Comparison of ENCODE assay signal across 1 cellular context in the genomic region with DNA sequence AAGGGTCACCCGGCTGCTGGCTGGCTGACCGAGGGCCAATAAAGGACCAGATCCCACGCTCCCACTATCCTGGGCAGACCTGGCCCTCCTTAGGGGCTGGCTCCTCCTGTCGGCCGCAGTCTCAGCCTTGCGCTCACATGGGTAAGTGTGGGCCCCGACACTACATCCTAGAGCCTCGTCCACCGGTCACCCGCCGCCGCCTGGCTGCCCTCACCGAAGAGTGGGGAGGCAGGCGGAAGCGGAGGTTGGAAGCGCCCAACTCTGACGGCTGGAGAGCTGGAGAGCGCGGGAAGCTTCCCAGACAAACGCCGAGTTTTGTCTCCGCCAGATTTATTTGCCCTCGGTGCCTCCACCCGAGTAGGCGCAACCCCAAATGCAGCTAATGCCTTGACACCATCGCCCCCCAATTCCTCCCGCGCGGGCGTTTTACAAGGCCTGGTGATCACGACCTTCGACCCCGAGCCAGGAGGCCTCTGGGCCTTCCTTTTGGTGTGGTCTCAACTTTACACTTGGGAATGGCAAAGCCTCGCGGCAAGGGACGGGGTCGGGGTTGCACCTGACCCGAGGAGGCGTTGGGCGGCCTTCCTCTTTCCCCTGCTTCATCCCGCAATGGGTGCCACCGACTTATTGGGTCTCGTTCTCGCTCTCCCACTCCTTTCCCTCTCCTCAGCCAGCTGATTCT.
TF ChIP-seq lines count a peak whose summit lies in the region.

No MANE protein-coding gene starts in this region.

TF ChIP-seq in neural cell, 6 proteins besides CTCF, POLR2A, EP300 and RAD21 (continued from another document):
- TF ChIP-seq, protein P1, sequence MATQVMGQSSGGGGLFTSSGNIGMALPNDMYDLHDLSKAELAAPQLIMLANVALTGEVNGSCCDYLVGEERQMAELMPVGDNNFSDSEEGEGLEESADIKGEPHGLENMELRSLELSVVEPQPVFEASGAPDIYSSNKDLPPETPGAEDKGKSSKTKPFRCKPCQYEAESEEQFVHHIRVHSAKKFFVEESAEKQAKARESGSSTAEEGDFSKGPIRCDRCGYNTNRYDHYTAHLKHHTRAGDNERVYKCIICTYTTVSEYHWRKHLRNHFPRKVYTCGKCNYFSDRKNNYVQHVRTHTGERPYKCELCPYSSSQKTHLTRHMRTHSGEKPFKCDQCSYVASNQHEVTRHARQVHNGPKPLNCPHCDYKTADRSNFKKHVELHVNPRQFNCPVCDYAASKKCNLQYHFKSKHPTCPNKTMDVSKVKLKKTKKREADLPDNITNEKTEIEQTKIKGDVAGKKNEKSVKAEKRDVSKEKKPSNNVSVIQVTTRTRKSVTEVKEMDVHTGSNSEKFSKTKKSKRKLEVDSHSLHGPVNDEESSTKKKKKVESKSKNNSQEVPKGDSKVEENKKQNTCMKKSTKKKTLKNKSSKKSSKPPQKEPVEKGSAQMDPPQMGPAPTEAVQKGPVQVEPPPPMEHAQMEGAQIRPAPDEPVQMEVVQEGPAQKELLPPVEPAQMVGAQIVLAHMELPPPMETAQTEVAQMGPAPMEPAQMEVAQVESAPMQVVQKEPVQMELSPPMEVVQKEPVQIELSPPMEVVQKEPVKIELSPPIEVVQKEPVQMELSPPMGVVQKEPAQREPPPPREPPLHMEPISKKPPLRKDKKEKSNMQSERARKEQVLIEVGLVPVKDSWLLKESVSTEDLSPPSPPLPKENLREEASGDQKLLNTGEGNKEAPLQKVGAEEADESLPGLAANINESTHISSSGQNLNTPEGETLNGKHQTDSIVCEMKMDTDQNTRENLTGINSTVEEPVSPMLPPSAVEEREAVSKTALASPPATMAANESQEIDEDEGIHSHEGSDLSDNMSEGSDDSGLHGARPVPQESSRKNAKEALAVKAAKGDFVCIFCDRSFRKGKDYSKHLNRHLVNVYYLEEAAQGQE (IDR thresholded peaks at IDR 0.05; ENCODE audit: borderline replicate concordance) = no peak
- TF ChIP-seq MXI1 (conservative IDR thresholded peaks at IDR 0.05; ENCODE audit: poor library complexity, severe bottlenecking) (no peak), SMC3 (conservative IDR thresholded peaks at IDR 0.05; ENCODE audit: poor library complexity) (no peak), EZH2 (IDR thresholded peaks at IDR 0.05; ENCODE audit: borderline replicate concordance, insufficient read depth, low read length, poor library complexity, severe bottlenecking) (no peak)
